ENCODE assay signal across 11 cellular contexts in the genomic region with DNA sequence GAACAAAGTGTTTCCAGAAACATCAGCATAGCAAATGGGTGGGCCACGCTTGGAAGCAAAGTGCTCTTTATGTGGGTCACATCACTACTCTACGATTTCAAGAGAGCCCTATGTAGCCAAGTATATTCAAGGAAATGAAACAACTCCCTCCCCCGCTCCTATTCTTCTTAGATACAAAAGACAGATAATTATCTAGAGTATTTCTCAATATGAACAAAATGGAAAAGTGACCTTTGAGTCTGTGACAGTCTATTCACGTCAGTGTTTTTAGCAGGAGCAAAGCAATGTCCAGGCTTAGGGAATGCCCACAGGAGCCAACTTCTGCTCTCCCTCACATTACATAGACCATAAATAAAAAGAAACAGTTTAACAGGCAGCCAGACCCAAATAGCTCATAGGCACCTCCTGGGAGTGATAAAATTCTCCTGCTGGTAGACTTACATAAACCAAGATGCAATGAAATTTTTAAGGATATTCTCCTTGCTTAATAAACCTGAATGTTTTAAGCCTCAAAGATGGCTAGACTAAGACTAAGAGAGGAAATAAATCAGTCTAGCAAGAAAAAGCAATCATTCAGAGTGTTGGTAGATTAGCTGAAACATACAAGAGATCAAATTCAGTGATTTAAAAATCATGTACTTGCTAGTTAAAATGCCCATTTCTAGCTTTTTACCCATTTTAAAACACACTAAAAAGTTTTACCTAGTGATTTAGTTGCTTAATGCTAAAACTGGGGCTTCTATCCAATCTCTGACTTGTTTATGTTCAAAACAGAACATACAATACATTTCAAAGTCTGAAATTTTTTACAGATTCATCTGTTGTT.
DNase-seq lines count a peak whose midpoint lies in the region; ATAC-seq and TF ChIP-seq lines count a peak whose summit lies in the region.
"Had no signal": no experiment of that assay in that cellular context is flagged by ENCODE, and none has a peak within 500 bp of the region (broad histone marks: within the 10 kb centered on the region; RNA-seq: fewer than 3 reads in every experiment).

No MANE protein-coding gene starts in this region.

- intact Hi-C loops in left ventricle myocardium inferior (cut with micrococcal nuclease), result no loop called here
- intact Hi-C loops in psoas muscle (cut with DNase I), result loop anchor here in 1 of 2 donors (10.0 kb wide), 1 partner anchor 185 kb away; a partner anchor contains a TSS

- ATAC-seq in psoas muscle, result peak; percentile 46 to 88 (median 82)
- ATAC-seq in GM19324 (IDR thresholded peaks at IDR 0.05; ENCODE audit: low FRiP score, unreplicated experiment), result no peak

- no peaks in the 10 kb centered on the region for H3K27me3 Mint-ChIP-seq in endodermal cell (ENCODE audit: insufficient read depth)

- H3K9me3 ChIP-seq in left ventricle myocardium inferior (replicated peaks), result no peaks in the 10 kb centered on the region
- H3K9me3 ChIP-seq in psoas muscle, result no peaks in the 10 kb centered on the region
- no peaks in the 10 kb centered on the region for H3K9me3 ChIP-seq in endodermal cell (ENCODE audit: control insufficient read depth, low read length)
- H3K9me3 ChIP-seq in SK-N-SH, result no peaks in the 10 kb centered on the region

- no peaks in the 10 kb centered on the region for H4K20me1 ChIP-seq in SK-N-SH (ENCODE audit: insufficient read depth)

- peaks cover 5% of the 10 kb centered on the region for H3K4me1 Mint-ChIP-seq in endodermal cell

- no peaks in the 10 kb centered on the region for H3K27me3 ChIP-seq in left ventricle myocardium inferior (ENCODE audit: low read depth)
- H3K27me3 ChIP-seq in psoas muscle (ENCODE audit: insufficient read depth in 3 of 3, low read length in 2 of 3), result no peaks in the 10 kb centered on the region
- no peaks in the 10 kb centered on the region for H3K27me3 ChIP-seq in endodermal cell (ENCODE audit: control insufficient read depth, insufficient read depth, low read length, poor library complexity, severe bottlenecking)
- H3K27me3 ChIP-seq in SK-N-SH (ENCODE audit: insufficient read depth), result no peaks in the 10 kb centered on the region

- no peak overlapping the region for H3K4me3 Mint-ChIP-seq in endodermal cell

- TF ChIP-seq CTCF in AG10803 (conservative IDR thresholded peaks at IDR 0.05; ENCODE audit: low read length) (0 out of 2 replicates have a peak, but pooled peaks have one; percentile 6), left ventricle myocardium inferior (IDR thresholded peaks at IDR 0.05; ENCODE audit: borderline replicate concordance) (peak; percentile 9), psoas muscle (IDR thresholded peaks at IDR 0.05) (no peak), GM10248 (IDR thresholded peaks at IDR 0.05; ENCODE audit: control extremely low read depth, extremely low read depth, low read depth, missing control alignments) (no peak), endodermal cell (conservative IDR thresholded peaks at IDR 0.05) (no peak), SK-N-SH (IDR thresholded peaks at IDR 0.05) (no peak)

- H3K79me2 ChIP-seq in SK-N-SH (ENCODE audit: insufficient read depth), result no peaks in the 10 kb centered on the region

- H3F3A ChIP-seq in SK-N-SH (replicated peaks; ENCODE audit: insufficient read depth), result peaks cover 4% of the 10 kb centered on the region

- no peaks in the 10 kb centered on the region for H3K36me3 Mint-ChIP-seq in endodermal cell (ENCODE audit: low read depth)

- H3K27ac Mint-ChIP-seq in endodermal cell, result no peak overlapping the region

- DNase-seq in AG10803 (ENCODE audit: low read depth) (peak; percentile 69), NOMO-1 treated with DMSO at 0.1 percent for 48 hours (lab: John Stamatoyannopoulos, UW; ENCODE audit: unreplicated experiment) (peak; percentile 68), left ventricle myocardium inferior (no peak), psoas muscle (no peak), GM10248 (ENCODE audit: extremely low spot score) (no peak), endodermal cell (no peak), SK-N-SH (no peak)
- DNase-seq: activated CD4-positive, alpha-beta T cell treated with anti-CD3 and anti-CD28 coated beads for 4 hours; DMS79; NCI-H2029 had no signal

- no peak overlapping the region for H3K4me2 ChIP-seq in SK-N-SH

- no peak for TF ChIP-seq RAD21 in SK-N-SH (IDR thresholded peaks at IDR 0.05; ENCODE audit: low read length)

- no peaks in the 10 kb centered on the region for H3K9me2 ChIP-seq in SK-N-SH

- H3K27ac ChIP-seq in left ventricle myocardium inferior (replicated peaks), result peak overlapping the region; percentile 71
- peak overlapping the region; percentile 46 for H3K27ac ChIP-seq in psoas muscle
- no peak overlapping the region for H3K27ac ChIP-seq in endodermal cell (ENCODE audit: low read depth, low read length)
- no peak overlapping the region for H3K27ac ChIP-seq in SK-N-SH (ENCODE audit: low read depth in 2 of 2, low read length in 1 of 2)

- TF ChIP-seq EP300 in SK-N-SH (IDR thresholded peaks at IDR 0.05; ENCODE audit: borderline replicate concordance in 1 of 2, low read depth in 1 of 2, low read length in 1 of 2), result no peak

- CTCF ChIA-PET in GM10248 (lab: Yijun Ruan, JAX), result no interaction called here
- CTCF ChIA-PET in SK-N-SH (lab: Yijun Ruan, JAX), result interaction anchor here (1.7 kb wide), 1 partner anchor 12 kb away, joined by 5 read pairs; no protein-coding TSS in a partner anchor

- no peaks in the 10 kb centered on the region for H3K9me3 Mint-ChIP-seq in endodermal cell

- POLR2A ChIA-PET in GM10248 (lab: Yijun Ruan, JAX) (no interaction called here), SK-N-SH (lab: Yijun Ruan, JAX) (no interaction called here)

- H3K36me3 ChIP-seq in left ventricle myocardium inferior (no peaks in the 10 kb centered on the region), psoas muscle (ENCODE audit: insufficient read depth in 1 of 2, low read depth in 1 of 2) (no peaks in the 10 kb centered on the region), endodermal cell (ENCODE audit: control insufficient read depth, insufficient read depth, low read length) (no peaks in the 10 kb centered on the region), SK-N-SH (replicated peaks in 1 of 2; ENCODE audit: control insufficient read depth in 1 of 2, insufficient read depth in 2 of 2, low read length in 1 of 2) (no peaks in the 10 kb centered on the region)

- H3K9ac ChIP-seq in endodermal cell (ENCODE audit: extremely low read depth, low read length, poor library complexity, severe bottlenecking) (no peak overlapping the region), SK-N-SH (no peak overlapping the region)

- 31 to 37% (median 31%) methylated on average over 4 of the region's 4 CpGs for WGBS in psoas muscle, 3 donors
- 83 to 84% methylated on average over 2 to 3 of the region's 4 CpGs for WGBS in endodermal cell (ENCODE audit: insufficient coverage in 1 of 2, insufficient read length in 1 of 2), 2 experiments
- WGBS in SK-N-SH (ENCODE audit: low lambda C conversion rate), result 84% methylated on average over 4 of the region's 4 CpGs

- H2AFZ ChIP-seq in SK-N-SH (ENCODE audit: low read depth), result no peak overlapping the region

- peaks cover 45% of the 10 kb centered on the region for H3K4me1 ChIP-seq in left ventricle myocardium inferior
- peaks cover 20% of the 10 kb centered on the region for H3K4me1 ChIP-seq in psoas muscle
- no peaks in the 10 kb centered on the region for H3K4me1 ChIP-seq in endodermal cell (ENCODE audit: control insufficient read depth, insufficient read depth, low read length)
- H3K4me1 ChIP-seq in SK-N-SH (ENCODE audit: control insufficient read depth in 1 of 2, insufficient read depth in 2 of 2, low read depth in 1 of 2, low read length in 1 of 2), result peaks cover 4 to 8% of the 10 kb centered on the region in 2 experiments

- no peak overlapping the region for H3K4me3 ChIP-seq in AG10803 (ENCODE audit: low read length)
- no peak overlapping the region for H3K4me3 ChIP-seq in left ventricle myocardium inferior
- H3K4me3 ChIP-seq in psoas muscle, result no peak overlapping the region
- H3K4me3 ChIP-seq in endodermal cell (ENCODE audit: low read length), result no peak overlapping the region
- no peak overlapping the region for H3K4me3 ChIP-seq in SK-N-SH (ENCODE audit: low read depth in 2 of 2, low read length in 1 of 2)

TF ChIP-seq in SK-N-SH, 30 proteins besides CTCF, POLR2A, EP300 and RAD21 (continues in another document):
- no peak for TF ChIP-seq CHD2 (IDR thresholded peaks at IDR 0.05; ENCODE audit: low read length, partially characterized antibody)
- TF ChIP-seq, protein P1, sequence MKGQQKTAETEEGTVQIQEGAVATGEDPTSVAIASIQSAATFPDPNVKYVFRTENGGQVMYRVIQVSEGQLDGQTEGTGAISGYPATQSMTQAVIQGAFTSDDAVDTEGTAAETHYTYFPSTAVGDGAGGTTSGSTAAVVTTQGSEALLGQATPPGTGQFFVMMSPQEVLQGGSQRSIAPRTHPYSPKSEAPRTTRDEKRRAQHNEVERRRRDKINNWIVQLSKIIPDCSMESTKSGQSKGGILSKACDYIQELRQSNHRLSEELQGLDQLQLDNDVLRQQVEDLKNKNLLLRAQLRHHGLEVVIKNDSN (IDR thresholded peaks at IDR 0.05; ENCODE audit: borderline replicate concordance, low read depth), result no peak
- TF ChIP-seq, protein P2, sequence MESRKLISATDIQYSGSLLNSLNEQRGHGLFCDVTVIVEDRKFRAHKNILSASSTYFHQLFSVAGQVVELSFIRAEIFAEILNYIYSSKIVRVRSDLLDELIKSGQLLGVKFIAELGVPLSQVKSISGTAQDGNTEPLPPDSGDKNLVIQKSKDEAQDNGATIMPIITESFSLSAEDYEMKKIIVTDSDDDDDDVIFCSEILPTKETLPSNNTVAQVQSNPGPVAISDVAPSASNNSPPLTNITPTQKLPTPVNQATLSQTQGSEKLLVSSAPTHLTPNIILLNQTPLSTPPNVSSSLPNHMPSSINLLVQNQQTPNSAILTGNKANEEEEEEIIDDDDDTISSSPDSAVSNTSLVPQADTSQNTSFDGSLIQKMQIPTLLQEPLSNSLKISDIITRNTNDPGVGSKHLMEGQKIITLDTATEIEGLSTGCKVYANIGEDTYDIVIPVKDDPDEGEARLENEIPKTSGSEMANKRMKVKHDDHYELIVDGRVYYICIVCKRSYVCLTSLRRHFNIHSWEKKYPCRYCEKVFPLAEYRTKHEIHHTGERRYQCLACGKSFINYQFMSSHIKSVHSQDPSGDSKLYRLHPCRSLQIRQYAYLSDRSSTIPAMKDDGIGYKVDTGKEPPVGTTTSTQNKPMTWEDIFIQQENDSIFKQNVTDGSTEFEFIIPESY (IDR thresholded peaks at IDR 0.05; ENCODE audit: borderline replicate concordance, low read depth), result no peak
- TF ChIP-seq SMC3 (IDR thresholded peaks at IDR 0.05; ENCODE audit: low read depth, low read length), result no peak
- TF ChIP-seq, protein P3, sequence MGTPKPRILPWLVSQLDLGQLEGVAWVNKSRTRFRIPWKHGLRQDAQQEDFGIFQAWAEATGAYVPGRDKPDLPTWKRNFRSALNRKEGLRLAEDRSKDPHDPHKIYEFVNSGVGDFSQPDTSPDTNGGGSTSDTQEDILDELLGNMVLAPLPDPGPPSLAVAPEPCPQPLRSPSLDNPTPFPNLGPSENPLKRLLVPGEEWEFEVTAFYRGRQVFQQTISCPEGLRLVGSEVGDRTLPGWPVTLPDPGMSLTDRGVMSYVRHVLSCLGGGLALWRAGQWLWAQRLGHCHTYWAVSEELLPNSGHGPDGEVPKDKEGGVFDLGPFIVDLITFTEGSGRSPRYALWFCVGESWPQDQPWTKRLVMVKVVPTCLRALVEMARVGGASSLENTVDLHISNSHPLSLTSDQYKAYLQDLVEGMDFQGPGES (IDR thresholded peaks at IDR 0.05; ENCODE audit: low read depth, low read length), result no peak

Comparison
In these comparisons a context has a peak if more than half of its experiments do, and no peak if none do; other contexts are left out.
1. DNase-seq: peak in AG10803 (single experiment) and NOMO-1 treated with DMSO at 0.1 percent for 48 hours (single experiment); none in left ventricle myocardium inferior (single experiment), psoas muscle (0 of 2), GM10248 (single experiment), endodermal cell (single experiment) and SK-N-SH (single experiment).
2. CTCF ChIP-seq: peak in AG10803 (single experiment) and left ventricle myocardium inferior (single experiment); none in psoas muscle (single experiment), GM10248 (single experiment), endodermal cell (single experiment) and SK-N-SH (single experiment).
3. H3K27ac ChIP-seq: peak in left ventricle myocardium inferior (single experiment) and psoas muscle (single experiment); none in endodermal cell (single experiment) and SK-N-SH (0 of 2).